1 cellular context compared by ENCODE assay signal in the genomic region with DNA sequence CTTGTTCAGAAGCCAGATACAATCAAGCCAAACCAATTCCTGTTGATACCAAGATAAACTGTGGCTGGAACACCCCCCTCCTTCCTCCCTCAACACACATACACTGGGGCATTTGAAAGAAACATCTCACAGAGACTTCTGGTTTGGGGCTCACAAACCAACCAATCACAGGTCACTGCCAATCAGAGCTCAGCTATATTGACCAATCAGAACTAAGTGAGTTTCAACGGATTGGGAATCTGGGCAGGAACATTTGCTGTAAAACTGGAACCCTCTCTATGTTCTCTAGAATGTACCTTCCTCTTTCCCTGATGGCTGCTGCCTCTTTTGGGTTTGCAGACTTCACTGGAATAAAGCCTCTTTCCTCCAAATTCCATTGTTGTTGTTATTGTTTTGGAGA.
TF ChIP-seq lines count a peak whose summit lies in the region.

No MANE protein-coding gene starts in this region.

TF ChIP-seq in K562, 482 proteins besides CTCF, POLR2A, EP300 and RAD21:
- TF ChIP-seq NFYB (IDR thresholded peaks at IDR 0.05; ENCODE audit: extremely low read depth, insufficient read length) (peak; percentile 62), ETV1 (tag; conservative IDR thresholded peaks at IDR 0.05; ENCODE audit: low read depth) (no peak), PTRF (tag; IDR thresholded peaks at IDR 0.05) (no peak)
